In genomic region chr2:181311841-181312240, GRCh38 we compare ENCODE assay signal across 10 cellular contexts.
DNase-seq lines count a peak whose midpoint lies in the region; ATAC-seq and TF ChIP-seq lines count a peak whose summit lies in the region.
"Had no signal": no experiment of that assay in that cellular context is flagged by ENCODE, and none has a peak within 500 bp of the region (broad histone marks: within the 10 kb centered on the region; RNA-seq: fewer than 3 reads in every experiment).

No MANE protein-coding gene starts in this region.

- peak overlapping the region; percentile 79 to 96 (median 81) for H3K27ac Mint-ChIP-seq in CD4-positive, CD25-positive, alpha-beta regulatory T cell
- peak overlapping the region; percentile 99 for H3K27ac Mint-ChIP-seq in activated naive CD8-positive, alpha-beta T cell treated with anti-CD3 and anti-CD28 coated beads, Interleukin-2, amount 10 ng/mL, durations not matched to agents 7 days and 5 days
- H3K27ac Mint-ChIP-seq in endodermal cell: no peak overlapping the region

- H3K9ac ChIP-seq in KMS-11 (peak overlapping the region; percentile 64; the same call in 1 of the 2 replicates), endodermal cell (ENCODE audit: extremely low read depth, low read length, poor library complexity, severe bottlenecking) (no peak overlapping the region)

- peak in 1 of 3 donors; percentile 44 for DNase-seq in CD4-positive, CD25-positive, alpha-beta regulatory T cell
- no peak for DNase-seq in activated naive CD8-positive, alpha-beta T cell treated with anti-CD3 and anti-CD28 coated beads, Interleukin-2, amount 10 ng/mL, durations not matched to agents 7 days and 5 days
- DNase-seq in tibial nerve (ENCODE audit: low spot score in 2 of 2): no peak
- DNase-seq in activated effector memory CD4-positive, alpha-beta T cell treated with Interleukin-2 at 50 U/mL for 16 hours: no peak
- no peak for DNase-seq in endodermal cell
- no peak for DNase-seq in DMS153 (lab: John Stamatoyannopoulos, UW)
- DNase-seq: cortex of kidney, occipital lobe had no signal

- POLR2A ChIA-PET in activated naive CD8-positive, alpha-beta T cell treated with anti-CD3 and anti-CD28 coated beads, Interleukin-2, amount 10 ng/mL, durations not matched to agents 7 days and 5 days (lab: Charles Lee): interaction anchor here (0.9 to 13.2 kb wide), 8 partner anchors 8 to 188 kb away, joined by 3 to 219 read pairs (median 9); partner anchors contain the start of gene ITGA4

- H3K4me1 ChIP-seq in CD4-positive, CD25-positive, alpha-beta regulatory T cell (ENCODE audit: control insufficient read depth, insufficient read depth, low read length, poor library complexity, severe bottlenecking): peaks cover 21% of the 10 kb centered on the region
- peaks cover 91% of the 10 kb centered on the region for H3K4me1 ChIP-seq in KMS-11 (ENCODE audit: low read depth, poor library complexity, severe bottlenecking)
- H3K4me1 ChIP-seq in tibial nerve: no peaks in the 10 kb centered on the region
- no peaks in the 10 kb centered on the region for H3K4me1 ChIP-seq in endodermal cell (ENCODE audit: control insufficient read depth, insufficient read depth, low read length)

- peak overlapping the region; percentile 39 to 70 (median 66) for H3K4me3 Mint-ChIP-seq in CD4-positive, CD25-positive, alpha-beta regulatory T cell
- peak overlapping the region; percentile 91 for H3K4me3 Mint-ChIP-seq in activated naive CD8-positive, alpha-beta T cell treated with anti-CD3 and anti-CD28 coated beads, Interleukin-2, amount 10 ng/mL, durations not matched to agents 7 days and 5 days
- no peak overlapping the region for H3K4me3 Mint-ChIP-seq in endodermal cell

- TF ChIP-seq CTCF in KMS-11 (conservative IDR thresholded peaks at IDR 0.05; ENCODE audit: low read depth, low read length): no peak
- no peak for TF ChIP-seq CTCF in tibial nerve (IDR thresholded peaks at IDR 0.05)
- TF ChIP-seq CTCF in endodermal cell (conservative IDR thresholded peaks at IDR 0.05): no peak

- H3K27me3 Mint-ChIP-seq in CD4-positive, CD25-positive, alpha-beta regulatory T cell: no peaks in the 10 kb centered on the region
- no peaks in the 10 kb centered on the region for H3K27me3 Mint-ChIP-seq in activated naive CD8-positive, alpha-beta T cell treated with anti-CD3 and anti-CD28 coated beads, Interleukin-2, amount 10 ng/mL, durations not matched to agents 7 days and 5 days
- no peaks in the 10 kb centered on the region for H3K27me3 Mint-ChIP-seq in endodermal cell (ENCODE audit: insufficient read depth)

- H4K20me1 ChIP-seq in KMS-11 (ENCODE audit: insufficient read depth): no peaks in the 10 kb centered on the region

- no peak for TF ChIP-seq EP300 in tibial nerve (IDR thresholded peaks at IDR 0.05)

- no peaks in the 10 kb centered on the region for H3K9me3 Mint-ChIP-seq in CD4-positive, CD25-positive, alpha-beta regulatory T cell
- H3K9me3 Mint-ChIP-seq in activated naive CD8-positive, alpha-beta T cell treated with anti-CD3 and anti-CD28 coated beads, Interleukin-2, amount 10 ng/mL, durations not matched to agents 7 days and 5 days: peaks cover 1% of the 10 kb centered on the region
- no peaks in the 10 kb centered on the region for H3K9me3 Mint-ChIP-seq in endodermal cell

- H3K27ac ChIP-seq in CD4-positive, CD25-positive, alpha-beta regulatory T cell (ENCODE audit: insufficient read depth, low read length, poor library complexity, severe bottlenecking): peak overlapping the region; percentile 69
- H3K27ac ChIP-seq in KMS-11: peak overlapping the region; percentile 93
- peak overlapping the region in 1 of 4 donors; percentile 66 for H3K27ac ChIP-seq in tibial nerve
- H3K27ac ChIP-seq in endodermal cell (ENCODE audit: low read depth, low read length): no peak overlapping the region

- no peaks in the 10 kb centered on the region for H3K36me3 ChIP-seq in CD4-positive, CD25-positive, alpha-beta regulatory T cell (ENCODE audit: control insufficient read depth, insufficient read depth, low read length)
- H3K36me3 ChIP-seq in KMS-11 (ENCODE audit: insufficient read depth) (no peaks in the 10 kb centered on the region), tibial nerve (no peaks in the 10 kb centered on the region), endodermal cell (ENCODE audit: control insufficient read depth, insufficient read depth, low read length) (no peaks in the 10 kb centered on the region)

- H3K9me3 ChIP-seq in CD4-positive, CD25-positive, alpha-beta regulatory T cell (ENCODE audit: control insufficient read depth in 2 of 2, low read length in 2 of 2): no peaks in the 10 kb centered on the region
- H3K9me3 ChIP-seq in tibial nerve (no peaks in the 10 kb centered on the region), endodermal cell (ENCODE audit: control insufficient read depth, low read length) (no peaks in the 10 kb centered on the region)

- WGBS in tibial nerve, 2 donors: 71 to 75% methylated on average over 4 of the region's 4 CpGs
- 90% methylated on average over 3 of the region's 4 CpGs; no CpG with 5 or more reads in 1 of the 2 experiments for WGBS in endodermal cell (ENCODE audit: insufficient coverage in 1 of 2, insufficient read length in 1 of 2), 2 experiments

- H2AFZ ChIP-seq in KMS-11 (ENCODE audit: low read depth): peak overlapping the region; percentile 55; the same call in 1 of the 2 replicates

- H3K4me1 Mint-ChIP-seq in CD4-positive, CD25-positive, alpha-beta regulatory T cell: peaks cover 23 to 51% (median 34%) of the 10 kb centered on the region in 4 donors
- peaks cover 47% of the 10 kb centered on the region for H3K4me1 Mint-ChIP-seq in activated naive CD8-positive, alpha-beta T cell treated with anti-CD3 and anti-CD28 coated beads, Interleukin-2, amount 10 ng/mL, durations not matched to agents 7 days and 5 days
- no peaks in the 10 kb centered on the region for H3K4me1 Mint-ChIP-seq in endodermal cell

- no peaks in the 10 kb centered on the region for H3K27me3 ChIP-seq in CD4-positive, CD25-positive, alpha-beta regulatory T cell (ENCODE audit: control insufficient read depth, insufficient read depth, low read length)
- H3K27me3 ChIP-seq in KMS-11 (ENCODE audit: insufficient read depth, low read depth): no peaks in the 10 kb centered on the region
- no peaks in the 10 kb centered on the region for H3K27me3 ChIP-seq in tibial nerve
- no peaks in the 10 kb centered on the region for H3K27me3 ChIP-seq in endodermal cell (ENCODE audit: control insufficient read depth, insufficient read depth, low read length, poor library complexity, severe bottlenecking)

- no peaks in the 10 kb centered on the region for H3K79me2 ChIP-seq in KMS-11 (ENCODE audit: insufficient read depth, low read depth)

- peak in 1 of 2 donors; percentile 37 for ATAC-seq in CD4-positive, CD25-positive, alpha-beta regulatory T cell (ENCODE audit: low read depth in 2 of 2)
- ATAC-seq in GM19438 (IDR thresholded peaks at IDR 0.05; ENCODE audit: low read depth, unreplicated experiment): peak; percentile 13
- peak; percentile 31 for ATAC-seq in activated naive CD8-positive, alpha-beta T cell treated with anti-CD3 and anti-CD28 coated beads, Interleukin-2, amount 10 ng/mL, durations not matched to agents 7 days and 5 days (ENCODE audit: low read depth)

- no peak for TF ChIP-seq POLR2A in tibial nerve (IDR thresholded peaks at IDR 0.05)

- peak overlapping the region; percentile 61 for H3K4me3 ChIP-seq in CD4-positive, CD25-positive, alpha-beta regulatory T cell (ENCODE audit: low read depth, low read length)
- H3K4me3 ChIP-seq in KMS-11 (IDR thresholded peaks at IDR 0.05; ENCODE audit: insufficient read depth, low read depth, low read length) (no peak overlapping the region), tibial nerve (no peak overlapping the region), endodermal cell (ENCODE audit: low read length) (no peak overlapping the region)

- peak overlapping the region; percentile 94 for H3K4me2 ChIP-seq in KMS-11

- H3K36me3 Mint-ChIP-seq in CD4-positive, CD25-positive, alpha-beta regulatory T cell: no peaks in the 10 kb centered on the region
- peaks cover 4% of the 10 kb centered on the region for H3K36me3 Mint-ChIP-seq in activated naive CD8-positive, alpha-beta T cell treated with anti-CD3 and anti-CD28 coated beads, Interleukin-2, amount 10 ng/mL, durations not matched to agents 7 days and 5 days
- H3K36me3 Mint-ChIP-seq in endodermal cell (ENCODE audit: low read depth): no peaks in the 10 kb centered on the region
